8 cellular contexts compared by ENCODE assay signal in the genomic region with DNA sequence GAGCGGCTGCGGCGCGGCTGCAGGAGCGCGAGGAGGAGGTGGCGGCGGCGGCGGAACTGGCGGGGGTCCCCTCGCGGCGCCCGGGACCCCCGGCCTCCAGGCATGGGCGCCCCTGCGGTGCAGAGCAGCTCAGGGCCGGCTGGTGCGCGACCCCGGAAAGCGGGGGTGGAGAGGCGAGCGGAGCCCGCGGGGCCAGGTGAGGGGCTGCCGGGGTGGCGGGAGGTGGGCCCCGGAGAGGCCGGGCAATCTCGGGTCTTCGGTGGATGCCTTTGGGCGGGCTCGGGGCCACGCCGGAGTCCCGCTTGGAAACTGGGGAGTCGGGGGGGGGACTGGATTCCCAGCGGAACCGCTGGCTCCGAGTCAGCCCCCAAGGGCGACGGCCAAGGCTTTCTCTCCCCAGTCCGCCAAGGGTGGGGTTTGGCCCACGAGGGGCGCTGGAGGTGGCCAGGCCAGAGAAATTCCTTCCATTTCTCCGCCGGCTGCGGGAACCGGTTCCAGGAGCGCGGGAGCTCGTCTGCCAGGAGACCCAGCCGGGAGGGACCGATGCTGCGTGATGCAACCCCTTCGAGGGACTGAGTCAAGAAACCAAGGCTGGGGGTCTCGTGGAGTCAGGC. TPM values are rescaled to one million over a fixed set of nuclear protein-coding genes. Genes with fewer than 3 reads are reported as not detected.
A peak's percentile ranks its signal among the peaks of the same experiment; 100 is the strongest.
DNase-seq lines count a peak whose midpoint lies in the region; ATAC-seq and TF ChIP-seq lines count a peak whose summit lies in the region.

No MANE protein-coding gene starts in this region.

- H3K36me3 ChIP-seq in RWPE2 (ENCODE audit: low read depth) (no peaks in the 10 kb centered on the region), esophagus muscularis mucosa (peaks cover 0 to 4% (median 0%) of the 10 kb centered on the region in 4 donors), neural progenitor cell (no peaks in the 10 kb centered on the region)

- peaks cover 41% of the 10 kb centered on the region for H4K20me1 ChIP-seq in neural progenitor cell (ENCODE audit: low read depth)

- H3K27ac ChIP-seq in RWPE2 (ENCODE audit: poor library complexity, severe bottlenecking) = no peak overlapping the region
- peak overlapping the region; percentile 94 to 100 (median 97) for H3K27ac ChIP-seq in esophagus muscularis mucosa (replicated peaks in 1 of 4)
- no peak overlapping the region for H3K27ac ChIP-seq in neural progenitor cell

- intact Hi-C loops in esophagus muscularis mucosa (cut with DNase I) = no loop called here

- no peaks in the 10 kb centered on the region for H3K79me2 ChIP-seq in neural progenitor cell (ENCODE audit: low read depth)

- DNase-seq in NCI-H748 (lab: John Stamatoyannopoulos, UW; ENCODE audit: unreplicated experiment) (peak; percentile 52), NCI-H748 treated with DMSO at 0.1 percent for 48 hours (lab: John Stamatoyannopoulos, UW) (no peak), RWPE2 (ENCODE audit: low spot score) (no peak), esophagus muscularis mucosa (ENCODE audit: extremely low spot score) (no peak), neural progenitor cell (ENCODE audit: low spot score) (peak; percentile 69), cerebellar nuclear complex (lab: John Stamatoyannopoulos, UW) (no peak), NCI-H774 (lab: John Stamatoyannopoulos, UW) (no peak)

- H3F3A ChIP-seq in neural progenitor cell (ENCODE audit: low read depth) = peaks cover 26% of the 10 kb centered on the region

- H3K9me3 ChIP-seq in RWPE2 (ENCODE audit: severe bottlenecking) (no peaks in the 10 kb centered on the region), esophagus muscularis mucosa (no peaks in the 10 kb centered on the region), neural progenitor cell (ENCODE audit: low read depth) (no peaks in the 10 kb centered on the region)

- no peak for ATAC-seq in RWPE2 (ENCODE audit: low read depth)
- no peak for ATAC-seq in GM21526 (IDR thresholded peaks at IDR 0.05; ENCODE audit: low FRiP score, unreplicated experiment)

- no peak for TF ChIP-seq CTCF in RWPE2 (IDR thresholded peaks at IDR 0.05; ENCODE audit: poor library complexity, severe bottlenecking)
- peak in 1 of 3 experiments; percentile 12 for TF ChIP-seq CTCF in esophagus muscularis mucosa (IDR thresholded peaks at IDR 0.05)
- TF ChIP-seq CTCF in neural progenitor cell (IDR thresholded peaks at IDR 0.05) = peak; percentile 36

- H3K4me2 ChIP-seq in neural progenitor cell = peak overlapping the region; percentile 90

- peak overlapping the region; percentile 94 for H3K4me3 Mint-ChIP-seq in neural progenitor cell

- peaks cover 4% of the 10 kb centered on the region for H3K36me3 Mint-ChIP-seq in neural progenitor cell

- peaks cover 35% of the 10 kb centered on the region for H3K4me1 Mint-ChIP-seq in neural progenitor cell

- peak overlapping the region; percentile 57 for H2AFZ ChIP-seq in neural progenitor cell (replicated peaks)

- peaks cover 31% of the 10 kb centered on the region for H3K27me3 Mint-ChIP-seq in neural progenitor cell (ENCODE audit: insufficient read depth, low read depth)

- H3K9ac ChIP-seq in neural progenitor cell = peak overlapping the region; percentile 48

- no peaks in the 10 kb centered on the region for H3K9me3 Mint-ChIP-seq in neural progenitor cell

- peaks cover 3% of the 10 kb centered on the region for H3K4me1 ChIP-seq in RWPE2 (ENCODE audit: insufficient read depth, poor library complexity, severe bottlenecking)
- peaks cover 59 to 70% (median 62%) of the 10 kb centered on the region in 4 donors for H3K4me1 ChIP-seq in esophagus muscularis mucosa
- peaks cover 7% of the 10 kb centered on the region for H3K4me1 ChIP-seq in neural progenitor cell

- TF ChIP-seq POLR2A in esophagus muscularis mucosa (IDR thresholded peaks at IDR 0.05; ENCODE audit: low read depth) = peak; percentile 20

- TF ChIP-seq EP300 in esophagus muscularis mucosa (IDR thresholded peaks at IDR 0.05) = no peak

- no peaks in the 10 kb centered on the region for H3K27me3 ChIP-seq in RWPE2 (ENCODE audit: insufficient read depth, poor library complexity, severe bottlenecking)
- H3K27me3 ChIP-seq in esophagus muscularis mucosa = no peaks in the 10 kb centered on the region
- H3K27me3 ChIP-seq in neural progenitor cell = peaks cover 60% of the 10 kb centered on the region

- H3K27ac Mint-ChIP-seq in neural progenitor cell = peak overlapping the region; percentile 82

- H3K4me3 ChIP-seq in RWPE2 (ENCODE audit: severe bottlenecking) = peak overlapping the region; percentile 50
- H3K4me3 ChIP-seq in esophagus muscularis mucosa = peak overlapping the region; percentile 68 to 98 (median 75)
- H3K4me3 ChIP-seq in neural progenitor cell = peak overlapping the region; percentile 76

- WGBS in esophagus muscularis mucosa = 1% methylated on average over 26 of the region's 59 CpGs

RNA-seq across cellular contexts. Expression of gene NR4A1, which starts 13.9 kb away (rescaled TPM):
- total RNA-seq in esophagus muscularis mucosa (10 to 100 TPM; 26.2 to 88.1 (median 59.4) TPM), neural progenitor cell (ENCODE audit: low replicate concordance) (8.2 and 13.0 TPM in 2 replicates)

RNA-seq across cellular contexts. Expression of gene TAMALIN, which starts 30.6 kb away (rescaled TPM):
- total RNA-seq in esophagus muscularis mucosa (10 to 100 TPM; 13.3 to 26.9 (median 18.3) TPM), neural progenitor cell (ENCODE audit: low replicate concordance) (1.1 and 7.4 TPM in 2 replicates)

RNA-seq across cellular contexts. Expression of gene ATG101, which starts 32.4 kb away (rescaled TPM):
- total RNA-seq in esophagus muscularis mucosa (10 to 100 TPM; 30.3 to 71.4 (median 61.2) TPM), neural progenitor cell (ENCODE audit: low replicate concordance) (19.8 and 33.7 TPM in 2 replicates)

RNA-seq across cellular contexts. Expression of gene SMIM41, which starts 42.1 kb away (rescaled TPM):
- total RNA-seq in esophagus muscularis mucosa (10 to 100 TPM in 1 of 4 donors, 1 to 10 TPM in 3; 2.1 to 26.6 (median 5.6) TPM), neural progenitor cell (ENCODE audit: low replicate concordance) (not detected in 2 replicates)

Comparison
In these comparisons a context has a peak if more than half of its experiments do, and no peak if none do; other contexts are left out.
1. DNase-seq: peak in NCI-H748 (single experiment) and neural progenitor cell (single experiment); none in NCI-H748 treated with DMSO at 0.1 percent for 48 hours (single experiment), RWPE2 (single experiment), esophagus muscularis mucosa (single experiment), cerebellar nuclear complex (0 of 2) and NCI-H774 (single experiment).
2. H3K27ac ChIP-seq: peak in esophagus muscularis mucosa (4 of 4); none in RWPE2 (single experiment) and neural progenitor cell (single experiment).
3. Peak in every context shown above with its lines, with median percentiles within 50 percentile points of each other: H3K4me3 ChIP-seq.